3 cellular contexts compared by ENCODE assay signal in the genomic region with DNA sequence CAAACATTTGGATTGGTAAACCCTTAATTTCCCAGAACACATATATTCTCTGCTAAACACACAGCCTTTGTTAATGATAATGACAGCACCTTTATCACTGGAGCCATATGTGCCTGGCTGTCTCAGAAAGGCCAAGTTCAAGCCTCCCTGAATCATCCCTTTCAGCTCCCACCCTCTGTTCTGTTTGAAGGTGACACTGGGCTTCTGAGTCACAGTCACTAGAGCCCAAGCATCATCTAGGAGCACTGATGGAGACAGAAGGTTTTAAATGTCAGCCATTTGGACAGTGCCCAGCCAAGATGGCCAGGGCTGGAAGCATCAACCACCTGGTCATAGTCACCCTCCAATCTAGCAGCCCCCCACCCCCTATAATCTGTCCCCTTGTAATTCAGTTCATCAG.
TF ChIP-seq lines count a peak whose summit lies in the region.

No MANE protein-coding gene starts in this region.

TF ChIP-seq in IMR-90, 13 proteins besides CTCF, POLR2A, EP300 and RAD21:
- TF ChIP-seq USF2 (IDR thresholded peaks at IDR 0.05; ENCODE audit: low read depth, low read length) (no peak), NFE2L2 (IDR thresholded peaks at IDR 0.05; ENCODE audit: low read depth, low read length) (no peak), FOS (IDR thresholded peaks at IDR 0.05; ENCODE audit: low read depth, low read length) (no peak)
TF ChIP-seq in IMR-90: peak in this region for 0.

TF ChIP-seq in endothelial cell of umbilical vein, 7 proteins besides CTCF, POLR2A, EP300 and RAD21:
- TF ChIP-seq EZH2 (IDR thresholded peaks at IDR 0.05; ENCODE audit: borderline replicate concordance, low read depth, low read length, severe bottlenecking) (no peak), MYC (IDR thresholded peaks at IDR 0.05; ENCODE audit: low read depth, low read length) (no peak)

TF ChIP-seq in neural cell, 6 proteins besides CTCF, POLR2A, EP300 and RAD21:
- TF ChIP-seq TAF1 (IDR thresholded peaks at IDR 0.05; ENCODE audit: low read depth): no peak
